Comparison of ENCODE assay signal across 20 cellular contexts in genomic region chr3:162285252-162285651, GRCh38.
"Had no signal": no experiment of that assay in that cellular context is flagged by ENCODE, and none has a peak within 500 bp of the region (broad histone marks: within the 10 kb centered on the region; RNA-seq: fewer than 3 reads in every experiment).

No MANE protein-coding gene starts in this region.

- H3K9me3 ChIP-seq: prostate gland, right lobe of liver, thoracic aorta, transverse colon had no signal

- H3K4me1 ChIP-seq: neural progenitor cell, parathyroid adenoma, prostate gland, right lobe of liver, stomach, transverse colon had no signal

- H3K4me2 ChIP-seq: neural progenitor cell had no signal

- DNase-seq: effector memory CD4-positive, alpha-beta T cell; immature natural killer cell; left lung; midbrain; occipital lobe; right lobe of liver; stimulated activated CD4-positive, alpha-beta T cell treated with anti-CD3 and anti-CD28 coated beads, Interleukin-2, amount 100 ng/mL, for 24 hours; stimulated activated CD4-positive, alpha-beta T cell treated with anti-CD3 and anti-CD28 coated beads, Interleukin-4, amount 100 ng/mL, for 4 hours; stimulated activated naive B cell treated with anti-CD40 and anti-IgM and Interleukin-4, amounts not matched to agents 10 μg/mL and 1 μg/mL and 100 μg/mL, for 72 hours; stomach; substantia nigra; transverse colon had no signal

- H3K27ac ChIP-seq: left lung, neural progenitor cell, parathyroid adenoma, prostate gland, right lobe of liver, skin epidermis, stomach, thoracic aorta, transverse colon had no signal

- H3K4me3 ChIP-seq: left lung, lung, neural progenitor cell, prostate gland, right lobe of liver, skin epidermis, stomach, thoracic aorta, transverse colon had no signal

- H3K36me3 ChIP-seq: left lung, neural progenitor cell, prostate gland, right lobe of liver, stomach, thoracic aorta, transverse colon had no signal

- ATAC-seq: esophagus mucosa; left lung; natural killer cell treated with Interleukin-12 subunit alpha and Interleukin-12 subunit beta and Interleukin-15 and Interleukin-18, amount 100 ng/mL, for 72 hours; right lobe of liver; stimulated activated naive B cell treated with anti-CD40 and anti-IgM and Interleukin-4, amounts not matched to agents 10 μg/mL and 1 μg/mL and 100 μg/mL, for 72 hours had no signal

- H2AFZ ChIP-seq: neural progenitor cell, parathyroid adenoma had no signal

- H3K79me2 ChIP-seq: parathyroid adenoma had no signal

- H3K9ac ChIP-seq: neural progenitor cell, parathyroid adenoma had no signal

- H3K27me3 ChIP-seq: left lung, neural progenitor cell, right lobe of liver, stomach, transverse colon had no signal
